In the genomic region with DNA sequence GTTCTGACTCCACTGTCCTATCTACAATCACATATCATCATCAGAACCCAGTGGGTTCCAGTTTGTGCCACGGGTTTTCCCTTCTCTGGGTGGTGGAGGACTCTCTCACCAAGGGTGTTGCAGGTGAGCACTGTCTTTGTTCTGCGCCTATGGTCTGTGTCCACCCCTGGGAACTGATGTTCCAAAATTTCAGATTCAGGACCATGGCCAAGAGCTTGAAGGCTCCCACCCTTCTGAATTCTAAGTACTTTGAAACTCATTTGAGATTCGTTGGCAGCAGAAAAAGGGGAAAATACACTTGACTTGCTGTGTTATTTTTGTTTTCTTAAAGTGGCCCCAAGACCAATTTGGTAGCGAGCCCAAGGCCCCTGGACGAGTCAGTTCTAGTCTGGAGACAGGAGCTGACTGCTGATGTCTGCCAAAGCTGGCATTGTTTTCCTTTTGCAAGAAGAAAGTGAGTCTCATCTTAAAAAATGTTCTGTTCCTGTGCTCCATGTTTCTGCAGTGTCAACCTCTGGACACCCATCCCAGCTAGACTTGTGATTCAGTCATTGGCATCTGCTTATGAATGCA, we compare ENCODE assay signal across 29 cellular contexts.
"Had no signal": no experiment of that assay in that cellular context is flagged by ENCODE, and none has a peak within 500 bp of the region (broad histone marks: within the 10 kb centered on the region; RNA-seq: fewer than 3 reads in every experiment).

No MANE protein-coding gene starts in this region.

- H3K9me3 ChIP-seq: colonic mucosa, esophagus squamous epithelium, gastroesophageal sphincter had no signal

- H3K27me3 ChIP-seq: cardiac muscle cell, colonic mucosa, esophagus squamous epithelium, gastroesophageal sphincter, heart left ventricle had no signal

- H3K36me3 ChIP-seq: breast epithelium, cardiac muscle cell, colonic mucosa, esophagus squamous epithelium, gastroesophageal sphincter, heart left ventricle, WERI-Rb-1 had no signal

- DNase-seq: activated B cell treated with CpG ODN at 0.5 μM for 24 hours; activated CD4-positive, alpha-beta T cell treated with anti-CD3 and anti-CD28 coated beads for 48 hours; activated CD4-positive, alpha-beta T cell treated with anti-CD3 and anti-CD28 coated beads, Interleukin-2, amount 50 U/mL, for 1 hour; activated CD4-positive, alpha-beta T cell treated with anti-CD3 and anti-CD28 coated beads, Interleukin-2, amount 50 U/mL, for 48 hours; activated CD8-positive, alpha-beta memory T cell treated with anti-CD3 and anti-CD28 coated beads for 24 hours; activated CD8-positive, alpha-beta T cell treated with anti-CD3 and anti-CD28 coated beads for 36 hours; activated effector memory CD4-positive, alpha-beta T cell treated with Interleukin-2 at 50 U/mL for 16 hours; activated gamma-delta T cell treated with Interleukin-2 at 50 U/mL for 16 hours; activated naive CD4-positive, alpha-beta T cell treated with anti-CD3 and anti-CD28 coated beads, Interleukin-2, amount 50 U/mL, for 16 hours; activated naive CD4-positive, alpha-beta T cell treated with Interleukin-2 at 50 U/mL for 16 hours; activated T-cell treated with anti-CD3 and anti-CD28 coated beads, Interleukin-2, amount 50 U/mL, for 4 hours; amniotic stem cell; aorta; central memory CD4-positive, alpha-beta T cell; cerebellar nuclear complex; colonic mucosa; effector CD8-positive, alpha-beta T cell; esophagus squamous epithelium; foreskin melanocyte; glutamatergic neuron; heart left ventricle; T-helper 1 cell; T-helper 17 cell; T1000 had no signal

- H3K27ac ChIP-seq: breast epithelium, cardiac muscle cell, colonic mucosa, epithelial cell of prostate, esophagus squamous epithelium, gastroesophageal sphincter, heart left ventricle had no signal

- H3K4me1 ChIP-seq: breast epithelium, colonic mucosa, esophagus squamous epithelium, gastroesophageal sphincter, heart left ventricle had no signal

- H3K4me3 ChIP-seq: breast epithelium, cardiac muscle cell, colonic mucosa, esophagus squamous epithelium, gastroesophageal sphincter, heart left ventricle had no signal
